Comparison of ENCODE assay signal across 2 cellular contexts in genomic region chr3:16936656-16937055, GRCh38.
TF ChIP-seq lines count a peak whose summit lies in the region.

No MANE protein-coding gene starts in this region.

TF ChIP-seq in GM12878, 131 proteins besides CTCF, POLR2A, EP300 and RAD21:
- TF ChIP-seq, protein P1, sequence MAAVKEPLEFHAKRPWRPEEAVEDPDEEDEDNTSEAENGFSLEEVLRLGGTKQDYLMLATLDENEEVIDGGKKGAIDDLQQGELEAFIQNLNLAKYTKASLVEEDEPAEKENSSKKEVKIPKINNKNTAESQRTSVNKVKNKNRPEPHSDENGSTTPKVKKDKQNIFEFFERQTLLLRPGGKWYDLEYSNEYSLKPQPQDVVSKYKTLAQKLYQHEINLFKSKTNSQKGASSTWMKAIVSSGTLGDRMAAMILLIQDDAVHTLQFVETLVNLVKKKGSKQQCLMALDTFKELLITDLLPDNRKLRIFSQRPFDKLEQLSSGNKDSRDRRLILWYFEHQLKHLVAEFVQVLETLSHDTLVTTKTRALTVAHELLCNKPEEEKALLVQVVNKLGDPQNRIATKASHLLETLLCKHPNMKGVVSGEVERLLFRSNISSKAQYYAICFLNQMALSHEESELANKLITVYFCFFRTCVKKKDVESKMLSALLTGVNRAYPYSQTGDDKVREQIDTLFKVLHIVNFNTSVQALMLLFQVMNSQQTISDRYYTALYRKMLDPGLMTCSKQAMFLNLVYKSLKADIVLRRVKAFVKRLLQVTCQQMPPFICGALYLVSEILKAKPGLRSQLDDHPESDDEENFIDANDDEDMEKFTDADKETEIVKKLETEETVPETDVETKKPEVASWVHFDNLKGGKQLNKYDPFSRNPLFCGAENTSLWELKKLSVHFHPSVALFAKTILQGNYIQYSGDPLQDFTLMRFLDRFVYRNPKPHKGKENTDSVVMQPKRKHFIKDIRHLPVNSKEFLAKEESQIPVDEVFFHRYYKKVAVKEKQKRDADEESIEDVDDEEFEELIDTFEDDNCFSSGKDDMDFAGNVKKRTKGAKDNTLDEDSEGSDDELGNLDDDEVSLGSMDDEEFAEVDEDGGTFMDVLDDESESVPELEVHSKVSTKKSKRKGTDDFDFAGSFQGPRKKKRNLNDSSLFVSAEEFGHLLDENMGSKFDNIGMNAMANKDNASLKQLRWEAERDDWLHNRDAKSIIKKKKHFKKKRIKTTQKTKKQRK (IDR thresholded peaks at IDR 0.05; ENCODE audit: low read depth, low read length), result no peak
- TF ChIP-seq ZBED1 (IDR thresholded peaks at IDR 0.05; ENCODE audit: borderline replicate concordance), result no peak
- no peak for TF ChIP-seq NR2F1 (conservative IDR thresholded peaks at IDR 0.05)
- no peak for TF ChIP-seq HDGF (IDR thresholded peaks at IDR 0.05)
- TF ChIP-seq, protein P2, sequence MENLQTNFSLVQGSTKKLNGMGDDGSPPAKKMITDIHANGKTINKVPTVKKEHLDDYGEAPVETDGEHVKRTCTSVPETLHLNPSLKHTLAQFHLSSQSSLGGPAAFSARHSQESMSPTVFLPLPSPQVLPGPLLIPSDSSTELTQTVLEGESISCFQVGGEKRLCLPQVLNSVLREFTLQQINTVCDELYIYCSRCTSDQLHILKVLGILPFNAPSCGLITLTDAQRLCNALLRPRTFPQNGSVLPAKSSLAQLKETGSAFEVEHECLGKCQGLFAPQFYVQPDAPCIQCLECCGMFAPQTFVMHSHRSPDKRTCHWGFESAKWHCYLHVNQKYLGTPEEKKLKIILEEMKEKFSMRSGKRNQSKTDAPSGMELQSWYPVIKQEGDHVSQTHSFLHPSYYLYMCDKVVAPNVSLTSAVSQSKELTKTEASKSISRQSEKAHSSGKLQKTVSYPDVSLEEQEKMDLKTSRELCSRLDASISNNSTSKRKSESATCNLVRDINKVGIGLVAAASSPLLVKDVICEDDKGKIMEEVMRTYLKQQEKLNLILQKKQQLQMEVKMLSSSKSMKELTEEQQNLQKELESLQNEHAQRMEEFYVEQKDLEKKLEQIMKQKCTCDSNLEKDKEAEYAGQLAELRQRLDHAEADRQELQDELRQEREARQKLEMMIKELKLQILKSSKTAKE (IDR thresholded peaks at IDR 0.05; ENCODE audit: low read depth, poor library complexity, severe bottlenecking), result no peak
- TF ChIP-seq RFX5 (IDR thresholded peaks at IDR 0.05; ENCODE audit: low read depth, low read length), result no peak
- no peak for TF ChIP-seq CHD1 (IDR thresholded peaks at IDR 0.05; ENCODE audit: low read depth, low read length)
- TF ChIP-seq E2F4 (IDR thresholded peaks at IDR 0.05; ENCODE audit: low read depth, low read length), result no peak
- no peak for TF ChIP-seq IKZF1 (conservative IDR thresholded peaks at IDR 0.05)
- TF ChIP-seq NRF1 (conservative IDR thresholded peaks at IDR 0.05; ENCODE audit: low read depth, low read length), result no peak
- no peak for TF ChIP-seq PBX3 (IDR thresholded peaks at IDR 0.05; ENCODE audit: insufficient replicate concordance, low read depth, low read length)
- no peak for TF ChIP-seq POU2F2 (IDR thresholded peaks at IDR 0.05; ENCODE audit: borderline replicate concordance, low read depth, low read length)
- no peak for TF ChIP-seq FOXM1 (IDR thresholded peaks at IDR 0.05; ENCODE audit: low read depth, low read length)
- no peak for TF ChIP-seq POLR2AphosphoS5 (IDR thresholded peaks at IDR 0.05; ENCODE audit: low read length)
- TF ChIP-seq EED (IDR thresholded peaks at IDR 0.05; ENCODE audit: low read depth), result no peak
- TF ChIP-seq E4F1 (IDR thresholded peaks at IDR 0.05; ENCODE audit: borderline replicate concordance, partially characterized antibody), result no peak
- no peak for TF ChIP-seq ZNF24 (IDR thresholded peaks at IDR 0.05)
- no peak for TF ChIP-seq HCFC1 (IDR thresholded peaks at IDR 0.05; ENCODE audit: low read length)

TF ChIP-seq in SK-N-SH treated with all-trans-retinoic acid at 6 μM for 48 hours, 23 proteins besides CTCF, POLR2A, EP300 and RAD21 (continued from another document):
- TF ChIP-seq ZNF565 (CRISPR knock-in tag; conservative IDR thresholded peaks at IDR 0.05; ENCODE audit: low read depth) (no peak), ZNF8 (CRISPR knock-in tag; IDR thresholded peaks at IDR 0.05) (no peak), RARB (CRISPR knock-in tag; IDR thresholded peaks at IDR 0.05) (no peak), ESRRG (CRISPR knock-in tag; IDR thresholded peaks at IDR 0.05) (no peak), OSR1 (CRISPR knock-in tag; IDR thresholded peaks at IDR 0.05) (no peak), ISL1 (CRISPR knock-in tag; IDR thresholded peaks at IDR 0.05) (no peak), POU6F1 (CRISPR knock-in tag; IDR thresholded peaks at IDR 0.05; ENCODE audit: borderline replicate concordance, low read depth) (no peak), ZFP3 (CRISPR knock-in tag; IDR thresholded peaks at IDR 0.05) (no peak), PATZ1 (CRISPR knock-in tag; IDR thresholded peaks at IDR 0.05; ENCODE audit: borderline replicate concordance) (no peak), ZNF70 (CRISPR knock-in tag; IDR thresholded peaks at IDR 0.05) (no peak), ARNTL (CRISPR knock-in tag; IDR thresholded peaks at IDR 0.05; ENCODE audit: borderline replicate concordance, low read depth) (no peak), BACH2 (CRISPR knock-in tag; IDR thresholded peaks at IDR 0.05; ENCODE audit: borderline replicate concordance) (no peak), CSDC2 (CRISPR knock-in tag; IDR thresholded peaks at IDR 0.05) (no peak)
- TF ChIP-seq, protein P3, sequence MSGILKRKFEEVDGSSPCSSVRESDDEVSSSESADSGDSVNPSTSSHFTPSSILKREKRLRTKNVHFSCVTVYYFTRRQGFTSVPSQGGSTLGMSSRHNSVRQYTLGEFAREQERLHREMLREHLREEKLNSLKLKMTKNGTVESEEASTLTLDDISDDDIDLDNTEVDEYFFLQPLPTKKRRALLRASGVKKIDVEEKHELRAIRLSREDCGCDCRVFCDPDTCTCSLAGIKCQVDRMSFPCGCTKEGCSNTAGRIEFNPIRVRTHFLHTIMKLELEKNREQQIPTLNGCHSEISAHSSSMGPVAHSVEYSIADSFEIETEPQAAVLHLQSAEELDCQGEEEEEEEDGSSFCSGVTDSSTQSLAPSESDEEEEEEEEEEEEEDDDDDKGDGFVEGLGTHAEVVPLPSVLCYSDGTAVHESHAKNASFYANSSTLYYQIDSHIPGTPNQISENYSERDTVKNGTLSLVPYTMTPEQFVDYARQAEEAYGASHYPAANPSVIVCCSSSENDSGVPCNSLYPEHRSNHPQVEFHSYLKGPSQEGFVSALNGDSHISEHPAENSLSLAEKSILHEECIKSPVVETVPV (CRISPR knock-in tag; IDR thresholded peaks at IDR 0.05), result no peak
- TF ChIP-seq, protein P4, sequence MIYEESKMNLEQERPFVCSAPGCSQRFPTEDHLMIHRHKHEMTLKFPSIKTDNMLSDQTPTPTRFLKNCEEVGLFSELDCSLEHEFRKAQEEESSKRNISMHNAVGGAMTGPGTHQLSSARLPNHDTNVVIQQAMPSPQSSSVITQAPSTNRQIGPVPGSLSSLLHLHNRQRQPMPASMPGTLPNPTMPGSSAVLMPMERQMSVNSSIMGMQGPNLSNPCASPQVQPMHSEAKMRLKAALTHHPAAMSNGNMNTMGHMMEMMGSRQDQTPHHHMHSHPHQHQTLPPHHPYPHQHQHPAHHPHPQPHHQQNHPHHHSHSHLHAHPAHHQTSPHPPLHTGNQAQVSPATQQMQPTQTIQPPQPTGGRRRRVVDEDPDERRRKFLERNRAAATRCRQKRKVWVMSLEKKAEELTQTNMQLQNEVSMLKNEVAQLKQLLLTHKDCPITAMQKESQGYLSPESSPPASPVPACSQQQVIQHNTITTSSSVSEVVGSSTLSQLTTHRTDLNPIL (CRISPR knock-in tag; IDR thresholded peaks at IDR 0.05; ENCODE audit: low read depth), result no peak
TF ChIP-seq in SK-N-SH treated with all-trans-retinoic acid at 6 μM for 48 hours: peak in this region for 0.
